8 cellular contexts compared by ENCODE assay signal in genomic region chr3:152026033-152026556, GRCh38.
DNase-seq lines count a peak whose midpoint lies in the region; ATAC-seq and TF ChIP-seq lines count a peak whose summit lies in the region.

No MANE protein-coding gene starts in this region.

- H3K27ac ChIP-seq in heart right ventricle: no peak overlapping the region

- TF ChIP-seq CTCF in GM12865 (IDR thresholded peaks at IDR 0.05; ENCODE audit: insufficient read depth, low read depth, low read length, missing control alignments) (peak; percentile 1), chondrocyte (IDR thresholded peaks at IDR 0.05) (peak; percentile 86), heart right ventricle (IDR thresholded peaks at IDR 0.05) (peak in 4 of 9 donors; percentile 12 to 26 (median 16))

- H3K36me3 ChIP-seq in heart right ventricle: no peaks in the 10 kb centered on the region

- peak overlapping the region; percentile 38 for H3K27ac Mint-ChIP-seq in chondrocyte (ENCODE audit: unreplicated experiment)

- no peaks in the 10 kb centered on the region for H3K9me3 ChIP-seq in heart right ventricle

- no peak for ATAC-seq in left lobe of liver
- no peak for ATAC-seq in heart right ventricle

- H3K4me3 ChIP-seq in GM12865 (ENCODE audit: low read depth, low read length) (no peak overlapping the region), heart right ventricle (no peak overlapping the region)

- no peak overlapping the region for H3K4me3 Mint-ChIP-seq in chondrocyte (ENCODE audit: unreplicated experiment)

- H3K27me3 ChIP-seq in heart right ventricle: no peaks in the 10 kb centered on the region

- no peaks in the 10 kb centered on the region for H3K4me1 ChIP-seq in heart right ventricle

- H3K36me3 Mint-ChIP-seq in chondrocyte (ENCODE audit: low read depth): peaks cover 2% of the 10 kb centered on the region

- H3K27me3 Mint-ChIP-seq in chondrocyte (ENCODE audit: low read depth): no peaks in the 10 kb centered on the region

- intact Hi-C loops in heart right ventricle (cut with DNase I): no loop called here

- peaks cover 50% of the 10 kb centered on the region for H3K4me1 Mint-ChIP-seq in chondrocyte (ENCODE audit: low read depth)

- peak; percentile 23 for DNase-seq in GM12865 (ENCODE audit: low read depth)
- peak; percentile 9 for DNase-seq in NCI-H748 treated with DMSO at 0.1 percent for 48 hours (lab: John Stamatoyannopoulos, UW)
- no peak for DNase-seq in chondrocyte (ENCODE audit: low spot score)
- DNase-seq in pulmonary artery endothelial cell (ENCODE audit: low read depth, low spot score): peak; percentile 72
- no peak for DNase-seq in activated CD8-positive, alpha-beta memory T cell treated with anti-CD3 and anti-CD28 coated beads for 24 hours
- DNase-seq in left lobe of liver (ENCODE audit: low spot score): no peak
- DNase-seq in heart right ventricle: no peak
- no peak for DNase-seq in stimulated activated CD8-positive, alpha-beta memory T cell treated with anti-CD3 and anti-CD28 coated beads, Interleukin-4, amount 100 ng/mL, for 48 hours

- no peaks in the 10 kb centered on the region for H3K9me3 Mint-ChIP-seq in chondrocyte (ENCODE audit: low read depth)

- WGBS in heart right ventricle, 2 donors: 82 to 88% methylated on average over 5 of the region's 5 CpGs

Comparison
In these comparisons a context has a peak if more than half of its experiments do, and no peak if none do; other contexts are left out.
1. DNase-seq: peak in GM12865 (single experiment), NCI-H748 treated with DMSO at 0.1 percent for 48 hours (single experiment) and pulmonary artery endothelial cell (single experiment); none in chondrocyte (single experiment), activated CD8-positive, alpha-beta memory T cell treated with anti-CD3 and anti-CD28 coated beads for 24 hours (single experiment), left lobe of liver (single experiment), heart right ventricle (0 of 2) and stimulated activated CD8-positive, alpha-beta memory T cell treated with anti-CD3 and anti-CD28 coated beads, Interleukin-4, amount 100 ng/mL, for 48 hours (single experiment).